19 cellular contexts compared by ENCODE assay signal in the genomic region with DNA sequence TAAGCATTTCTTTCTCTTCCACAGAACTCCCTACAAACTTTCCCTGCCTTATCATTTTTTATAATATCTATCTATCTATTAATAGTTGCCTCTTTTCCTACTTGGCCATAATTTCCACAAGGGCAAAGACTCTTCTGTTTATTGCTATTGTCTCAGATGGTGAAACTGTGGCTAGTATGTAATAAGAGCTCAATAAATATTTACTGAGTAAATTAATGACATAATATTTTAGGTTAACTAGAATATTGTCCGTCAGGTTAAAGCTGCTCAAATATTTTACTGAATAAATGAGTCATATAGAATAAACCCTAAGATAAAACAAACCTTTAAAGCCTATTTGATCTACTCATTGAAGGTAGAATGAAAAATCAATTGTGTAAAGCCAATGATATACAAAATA.
DNase-seq lines count a peak whose midpoint lies in the region; ATAC-seq and FAIRE-seq lines count a peak whose summit lies in the region.
"Had no signal": no experiment of that assay in that cellular context is flagged by ENCODE, and none has a peak within 500 bp of the region (broad histone marks: within the 10 kb centered on the region; RNA-seq: fewer than 3 reads in every experiment).

No MANE protein-coding gene starts in this region.

- H3K36me3 ChIP-seq in small intestine (ENCODE audit: control insufficient read depth in 2 of 2, insufficient read depth in 2 of 2, low read length in 2 of 2), result no peaks in the 10 kb centered on the region
- H3K36me3 ChIP-seq: BLaER1 had no signal

- H3K27me3 ChIP-seq in small intestine (ENCODE audit: control insufficient read depth in 2 of 2, insufficient read depth in 2 of 2, low read length in 2 of 2), result no peaks in the 10 kb centered on the region
- H3K27me3 ChIP-seq: BLaER1 had no signal

- no peaks in the 10 kb centered on the region for H3K4me1 ChIP-seq in small intestine (ENCODE audit: control insufficient read depth in 2 of 2, insufficient read depth in 1 of 2, low read depth in 1 of 2, low read length in 1 of 2)

- ATAC-seq in HG03469 (IDR thresholded peaks at IDR 0.05; ENCODE audit: unreplicated experiment), result no peak
- ATAC-seq: GM12878, GM23338 had no signal

- 32 to 68% (median 40%) methylated on average over 1 of the region's 1 CpG for WGBS in small intestine, 3 donors

- no peak overlapping the region for H3K27ac ChIP-seq in small intestine (ENCODE audit: low read depth in 1 of 2, low read length in 1 of 2)
- H3K27ac ChIP-seq: BLaER1, HL-60 had no signal

- DNase-seq in DMS153 (lab: John Stamatoyannopoulos, UW), result peak; percentile 4
- no peak for DNase-seq in DMS153 treated with DMSO at 0.1 percent for 48 hours (lab: John Stamatoyannopoulos, UW; ENCODE audit: unreplicated experiment)
- DNase-seq in SIG-M5 treated with dmso at 0.1 percent for 504 hours (lab: John Stamatoyannopoulos, UW; ENCODE audit: unreplicated experiment), result peak; percentile 10
- DNase-seq in SIG-M5 (lab: John Stamatoyannopoulos, UW), result no peak
- DNase-seq in NCI-H146 treated with DMSO at 0.1 percent for 48 hours (lab: John Stamatoyannopoulos, UW; ENCODE audit: unreplicated experiment), result peak; percentile 12
- DNase-seq in small intestine, result peak; percentile 2
- DNase-seq in NCI-H1105 (lab: John Stamatoyannopoulos, UW), result no peak
- DNase-seq: 8988T; Calu3; CD4-positive, alpha-beta memory T cell; DMS 273 treated with DMSO at 0.1 percent for 48 hours; DND-41; EL; HCEC 1CT had no signal

- H3K4me3 ChIP-seq in small intestine (ENCODE audit: low read depth in 1 of 2, low read length in 2 of 2), result no peak overlapping the region
- H3K4me3 ChIP-seq: BLaER1, GM12878, GM23338 had no signal

- FAIRE-seq in small intestine (lab: Jason Lieb, UNC), result peak; percentile 36
- FAIRE-seq: GM12878 had no signal

- no peaks in the 10 kb centered on the region for H3K9me3 ChIP-seq in small intestine (ENCODE audit: control insufficient read depth, low read depth)
- H3K9me3 ChIP-seq: BLaER1 had no signal

Comparison
In these comparisons a context has a peak if more than half of its experiments do, and no peak if none do; other contexts are left out.
1. DNase-seq: peak in DMS153 (single experiment), SIG-M5 treated with dmso at 0.1 percent for 504 hours (single experiment), NCI-H146 treated with DMSO at 0.1 percent for 48 hours (single experiment) and small intestine (single experiment); none in DMS153 treated with DMSO at 0.1 percent for 48 hours (single experiment), SIG-M5 (single experiment) and NCI-H1105 (single experiment).